In the genomic region with DNA sequence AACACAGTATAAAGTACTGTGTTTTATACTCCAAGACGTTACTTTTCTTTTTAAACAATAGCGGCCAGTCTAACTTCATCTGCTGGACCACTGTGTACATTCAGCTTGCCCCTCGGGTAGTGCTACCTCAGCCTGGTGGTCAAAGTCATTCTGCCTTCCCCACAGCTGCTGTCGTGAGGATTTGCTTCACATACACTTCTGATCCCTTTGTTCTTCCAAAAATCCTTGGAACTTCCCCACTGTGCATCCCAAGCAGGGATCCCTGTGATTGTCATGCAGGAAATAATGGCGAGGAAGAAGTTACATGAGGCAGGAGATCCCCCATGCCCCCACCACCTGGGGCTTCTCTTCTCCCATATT, we compare ENCODE assay signal across 17 cellular contexts.
"Had no signal": no experiment of that assay in that cellular context is flagged by ENCODE, and none has a peak within 500 bp of the region (broad histone marks: within the 10 kb centered on the region; RNA-seq: fewer than 3 reads in every experiment).

No MANE protein-coding gene starts in this region.

- H3K4me3 Mint-ChIP-seq: activated B cell treated with CpG ODN at 0.5 μM for 24 hours; activated naive CD4-positive, alpha-beta T cell treated with anti-CD3 and anti-CD28 coated beads, Interleukin-2, amount 50 U/mL, for 24 hours; stimulated activated naive CD8-positive, alpha-beta T cell treated with anti-CD3 and anti-CD28 coated beads, Interleukin-15, Interleukin-2, amounts not matched to agents 100 ng/mL and 50 ng/mL, for 24 hours; T-helper 17 cell had no signal

- H3K36me3 Mint-ChIP-seq: activated naive CD4-positive, alpha-beta T cell treated with anti-CD3 and anti-CD28 coated beads, Interleukin-2, amount 50 U/mL, for 24 hours had no signal

- H3K9me3 ChIP-seq: esophagus squamous epithelium, heart right ventricle, left ventricle myocardium inferior, psoas muscle had no signal

- H3K27me3 Mint-ChIP-seq: activated B cell treated with CpG ODN at 0.5 μM for 24 hours; activated naive CD4-positive, alpha-beta T cell treated with anti-CD3 and anti-CD28 coated beads, Interleukin-2, amount 50 U/mL, for 24 hours; stimulated activated naive CD8-positive, alpha-beta T cell treated with anti-CD3 and anti-CD28 coated beads, Interleukin-15, Interleukin-2, amounts not matched to agents 100 ng/mL and 50 ng/mL, for 24 hours; T-helper 17 cell had no signal

- FAIRE-seq: urothelium cell line had no signal

- H3K27me3 ChIP-seq: dorsolateral prefrontal cortex, esophagus squamous epithelium, heart right ventricle had no signal

- H3K4me1 Mint-ChIP-seq: activated naive CD4-positive, alpha-beta T cell treated with anti-CD3 and anti-CD28 coated beads, Interleukin-2, amount 50 U/mL, for 24 hours had no signal

- DNase-seq: activated B cell treated with CpG ODN at 0.5 μM for 24 hours; activated CD4-positive, alpha-beta T cell treated with anti-CD3 and anti-CD28 coated beads, Interleukin-2, amount 50 U/mL, for 1 hour; activated effector memory CD4-positive, alpha-beta T cell treated with Interleukin-2 at 50 U/mL for 16 hours; esophagus squamous epithelium; foreskin melanocyte; heart right ventricle; islet precursor cell; left ventricle myocardium inferior; mesendoderm; psoas muscle; stimulated activated CD4-positive, alpha-beta T cell treated with anti-CD3 and anti-CD28 coated beads, Interleukin-4, amount 100 ng/mL, for 1 hour; stimulated activated CD8-positive, alpha-beta memory T cell treated with anti-CD3 and anti-CD28 coated beads, Interleukin-4, amount 100 ng/mL, for 48 hours; T-helper 17 cell had no signal

- H3K4me3 ChIP-seq: dorsolateral prefrontal cortex, esophagus squamous epithelium, heart right ventricle, left ventricle myocardium inferior, psoas muscle had no signal

- H3K36me3 ChIP-seq: esophagus squamous epithelium, heart right ventricle, left ventricle myocardium inferior had no signal

- H3K4me1 ChIP-seq: esophagus squamous epithelium, psoas muscle had no signal

- H3K9me3 Mint-ChIP-seq: activated B cell treated with CpG ODN at 0.5 μM for 24 hours; activated naive CD4-positive, alpha-beta T cell treated with anti-CD3 and anti-CD28 coated beads, Interleukin-2, amount 50 U/mL, for 24 hours; stimulated activated naive CD8-positive, alpha-beta T cell treated with anti-CD3 and anti-CD28 coated beads, Interleukin-15, Interleukin-2, amounts not matched to agents 100 ng/mL and 50 ng/mL, for 24 hours had no signal

- H3K27ac ChIP-seq: dorsolateral prefrontal cortex, esophagus squamous epithelium, left ventricle myocardium inferior, psoas muscle had no signal

- H3K27ac Mint-ChIP-seq: activated B cell treated with CpG ODN at 0.5 μM for 24 hours; activated naive CD4-positive, alpha-beta T cell treated with anti-CD3 and anti-CD28 coated beads, Interleukin-2, amount 50 U/mL, for 24 hours; stimulated activated naive CD8-positive, alpha-beta T cell treated with anti-CD3 and anti-CD28 coated beads, Interleukin-15, Interleukin-2, amounts not matched to agents 100 ng/mL and 50 ng/mL, for 24 hours; T-helper 17 cell had no signal

- ATAC-seq: psoas muscle, T-helper 17 cell had no signal
